In genomic region chr20:9228774-9229450, GRCh38 we compare ENCODE assay signal across 17 cellular contexts.
"Had no signal": no experiment of that assay in that cellular context is flagged by ENCODE, and none has a peak within 500 bp of the region (broad histone marks: within the 10 kb centered on the region; RNA-seq: fewer than 3 reads in every experiment).

No MANE protein-coding gene starts in this region.

- ATAC-seq: gastrocnemius medialis; naive thymus-derived CD4-positive, alpha-beta T cell; right lobe of liver had no signal

- H3K36me3 Mint-ChIP-seq: activated naive CD4-positive, alpha-beta T cell treated with anti-CD3 and anti-CD28 coated beads, Interleukin-2, amount 10 ng/mL, durations not matched to agents 7 days and 5 days; naive thymus-derived CD4-positive, alpha-beta T cell had no signal

- H3K4me3 ChIP-seq: colonic mucosa, gastrocnemius medialis, lung, right lobe of liver had no signal

- H3K4me1 Mint-ChIP-seq: activated naive CD4-positive, alpha-beta T cell treated with anti-CD3 and anti-CD28 coated beads, Interleukin-2, amount 10 ng/mL, durations not matched to agents 7 days and 5 days; naive thymus-derived CD4-positive, alpha-beta T cell had no signal

- H3K4me3 Mint-ChIP-seq: activated naive CD4-positive, alpha-beta T cell treated with anti-CD3 and anti-CD28 coated beads, Interleukin-2, amount 10 ng/mL, durations not matched to agents 7 days and 5 days; naive thymus-derived CD4-positive, alpha-beta T cell; type B pancreatic cell had no signal

- DNase-seq: activated naive CD4-positive, alpha-beta T cell treated with anti-CD3 and anti-CD28 coated beads, Interleukin-2, amount 10 ng/mL, durations not matched to agents 7 days and 5 days; caudate nucleus; colonic mucosa; effector CD4-positive, alpha-beta T cell; gastrocnemius medialis; midbrain; naive thymus-derived CD4-positive, alpha-beta T cell; right lobe of liver; stimulated activated CD4-positive, alpha-beta T cell treated with anti-CD3 and anti-CD28 coated beads, Interleukin-12 subunit alpha, Interleukin-12 subunit beta, amount 100 ng/mL, for 4 hours; stimulated activated CD4-positive, alpha-beta T cell treated with anti-CD3 and anti-CD28 coated beads, Interleukin-2, amount 100 ng/mL, for 48 hours; stimulated activated naive CD4-positive, alpha-beta T cell treated with Interleukin-2 at 50 U/mL for 16 hours; T-helper 2 cell had no signal

- H3K27me3 Mint-ChIP-seq: activated naive CD4-positive, alpha-beta T cell treated with anti-CD3 and anti-CD28 coated beads, Interleukin-2, amount 10 ng/mL, durations not matched to agents 7 days and 5 days; naive thymus-derived CD4-positive, alpha-beta T cell; progenitor cell of endocrine pancreas; type B pancreatic cell had no signal

- H3K27ac ChIP-seq: colonic mucosa, gastrocnemius medialis, neutrophil, right lobe of liver had no signal

- H3K36me3 ChIP-seq: colonic mucosa, gastrocnemius medialis, neutrophil, right lobe of liver had no signal

- H3K4me1 ChIP-seq: colonic mucosa, right lobe of liver had no signal

- H3K9me3 ChIP-seq: colonic mucosa, gastrocnemius medialis, neutrophil, right lobe of liver had no signal

- H3K27me3 ChIP-seq: colonic mucosa, gastrocnemius medialis, neutrophil, right lobe of liver had no signal

- H3K27ac Mint-ChIP-seq: activated naive CD4-positive, alpha-beta T cell treated with anti-CD3 and anti-CD28 coated beads, Interleukin-2, amount 10 ng/mL, durations not matched to agents 7 days and 5 days; activated T-helper 2 cell treated with anti-CD3 and anti-CD28 coated beads, Interferon-gamma antibody, Interleukin-2, Interleukin-4, amounts not matched to agents 10 μg/mL and 5 μg/mL and 100 μg/mL, durations not matched to agents 14 hours and 24 hours and 36 hours; naive thymus-derived CD4-positive, alpha-beta T cell; progenitor cell of endocrine pancreas; type B pancreatic cell had no signal

- H3K9me3 Mint-ChIP-seq: activated naive CD4-positive, alpha-beta T cell treated with anti-CD3 and anti-CD28 coated beads, Interleukin-2, amount 10 ng/mL, durations not matched to agents 7 days and 5 days; activated T-helper 2 cell treated with anti-CD3 and anti-CD28 coated beads, Interferon-gamma antibody, Interleukin-2, Interleukin-4, amounts not matched to agents 10 μg/mL and 5 μg/mL and 100 μg/mL, durations not matched to agents 14 hours and 24 hours and 36 hours; type B pancreatic cell had no signal
